Comparison of ENCODE assay signal across 25 cellular contexts in the genomic region with DNA sequence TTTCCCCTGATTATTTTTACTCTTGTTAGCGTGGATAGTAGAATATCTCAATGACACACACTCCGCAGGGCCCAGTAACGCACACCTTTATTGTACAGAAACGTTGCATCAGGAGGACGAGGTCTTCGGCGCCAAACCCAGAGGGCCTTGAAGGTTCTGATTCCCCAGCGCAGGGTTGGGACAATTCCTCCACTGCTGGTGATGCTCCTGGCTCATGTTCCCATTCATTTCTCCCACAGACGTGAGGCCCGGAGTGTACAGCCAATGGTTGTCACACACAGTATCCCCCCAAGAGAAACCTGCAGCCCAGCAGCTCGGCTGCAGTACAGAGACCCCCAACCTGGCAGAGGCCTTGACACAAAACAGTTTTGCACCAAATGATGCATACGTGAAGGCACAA. TPM values are rescaled to one million over a fixed set of nuclear protein-coding genes. Genes with fewer than 3 reads are reported as not detected.
A peak's percentile ranks its signal among the peaks of the same experiment; 100 is the strongest.
DNase-seq lines count a peak whose midpoint lies in the region; ATAC-seq and TF ChIP-seq lines count a peak whose summit lies in the region.
"Had no signal": no experiment of that assay in that cellular context is flagged by ENCODE, and none has a peak within 500 bp of the region (broad histone marks: within the 10 kb centered on the region; RNA-seq: fewer than 3 reads in every experiment).

No MANE protein-coding gene starts in this region.

- no peak overlapping the region for H4K8ac ChIP-seq in IMR-90 (ENCODE audit: low read depth in 2 of 2, low read length in 2 of 2)

- peak overlapping the region in 9 of 11 experiments; percentile 80 to 98 (median 88); a peak in 19 of 22 replicates for H3K4me2 ChIP-seq in BLaER1 treated with 17β-estradiol and CSF1 and Interleukin-3, amounts not matched to agents 10 nM and 100 nM
- no peak overlapping the region for H3K4me2 ChIP-seq in IMR-90 (ENCODE audit: low read depth, low read length)

- no peak overlapping the region for H3K56ac ChIP-seq in IMR-90 (ENCODE audit: extremely low read depth, insufficient read depth, low read length)

- no peak overlapping the region for H3K4me3 Mint-ChIP-seq in stimulated activated memory B cell treated with anti-CD40 and anti-IgM and Interleukin-4, amounts not matched to agents 10 μg/mL and 1 μg/mL and 100 μg/mL, for 72 hours
- H3K4me3 Mint-ChIP-seq: CD8-positive, alpha-beta T cell had no signal

- no peaks in the 10 kb centered on the region for H3K9me3 Mint-ChIP-seq in stimulated activated memory B cell treated with anti-CD40 and anti-IgM and Interleukin-4, amounts not matched to agents 10 μg/mL and 1 μg/mL and 100 μg/mL, for 72 hours
- H3K9me3 Mint-ChIP-seq: CD8-positive, alpha-beta T cell had no signal

- DNase-seq in IMR-90 (no peak), hepatic stellate cell (ENCODE audit: low spot score) (peak; percentile 2), sigmoid colon (peak; percentile 30), cerebellar cortex (ENCODE audit: low spot score) (no peak)
- DNase-seq: C1 segment of cervical spinal cord; CD8-positive, alpha-beta T cell; DMS79 treated with DMSO at 0.1 percent for 48 hours; GF-D8; NCI-H1048; NCI-H1417; NCI-H1694; NCI-H2029 treated with DMSO at 0.1 percent for 48 hours; NCI-H2171; NCI-H226; NCI-H510A; NCI-H748 treated with DMSO at 0.1 percent for 48 hours; SJCRH30 had no signal

- H3K36me3 ChIP-seq in BLaER1 treated with 17β-estradiol and CSF1 and Interleukin-3, amounts not matched to agents 10 nM and 100 nM = no peaks in the 10 kb centered on the region
- H3K36me3 ChIP-seq in IMR-90 (ENCODE audit: control insufficient read depth, insufficient read depth, low read length) (no peaks in the 10 kb centered on the region), sigmoid colon (no peaks in the 10 kb centered on the region)
- H3K36me3 ChIP-seq: SJCRH30 had no signal

- POLR2A ChIA-PET in IMR-90 (lab: Charles Lee; ENCODE audit: unreplicated experiment) = no interaction called here

- no peak overlapping the region for H3K23ac ChIP-seq in IMR-90 (ENCODE audit: low read depth, low read length)

- H2BK20ac ChIP-seq in IMR-90 (ENCODE audit: low read depth, low read length) = no peak overlapping the region

- H3K27me3 Mint-ChIP-seq in stimulated activated memory B cell treated with anti-CD40 and anti-IgM and Interleukin-4, amounts not matched to agents 10 μg/mL and 1 μg/mL and 100 μg/mL, for 72 hours = peaks cover 96% of the 10 kb centered on the region

- no TSS peak for BruUV-seq in IMR-90 (replicated peaks; lab: Mats Ljungman, UMichigan)

- peak overlapping the region in 1 of 11 experiments; percentile 82; a peak in 2 of 22 replicates for H3K27ac ChIP-seq in BLaER1 treated with 17β-estradiol and CSF1 and Interleukin-3, amounts not matched to agents 10 nM and 100 nM
- H3K27ac ChIP-seq in IMR-90 (ENCODE audit: insufficient read depth, low read length) (no peak overlapping the region), sigmoid colon (no peak overlapping the region)
- H3K27ac ChIP-seq: HL-60, SJCRH30 had no signal

- no peak overlapping the region for H2BK5ac ChIP-seq in IMR-90 (ENCODE audit: low read depth, low read length, poor library complexity, severe bottlenecking)

- no peak for TF ChIP-seq POLR2A in IMR-90 (IDR thresholded peaks at IDR 0.05; ENCODE audit: low read depth, low read length)
- TF ChIP-seq POLR2A in sigmoid colon (IDR thresholded peaks at IDR 0.05) = no peak

- H3K27ac Mint-ChIP-seq in stimulated activated memory B cell treated with anti-CD40 and anti-IgM and Interleukin-4, amounts not matched to agents 10 μg/mL and 1 μg/mL and 100 μg/mL, for 72 hours = no peak overlapping the region
- H3K27ac Mint-ChIP-seq: CD8-positive, alpha-beta T cell had no signal

- H3K9me1 ChIP-seq in IMR-90 (ENCODE audit: insufficient read depth, low read length) = no peaks in the 10 kb centered on the region

- no peak overlapping the region for H3K4ac ChIP-seq in IMR-90 (ENCODE audit: low read depth, low read length)

- H2AFZ ChIP-seq in IMR-90 (replicated peaks; ENCODE audit: low read length, poor library complexity) = no peak overlapping the region

- in situ Hi-C loops in IMR-90 (cut with MboI; ENCODE audit: low sequenced_read_pairs) = no loop called here

- TF ChIP-seq CTCF in IMR-90 (conservative IDR thresholded peaks at IDR 0.05; ENCODE audit: low read depth, low read length) (no peak), sigmoid colon (IDR thresholded peaks at IDR 0.05) (no peak)

- no peak overlapping the region for H2AK5ac ChIP-seq in IMR-90 (ENCODE audit: low read depth, low read length)

- dilution Hi-C loops in IMR-90 (cut with HindIII; ENCODE audit: low sequenced_read_pairs, unreplicated experiment) = no loop called here

- ATAC-seq in IMR-90 (ENCODE audit: low read depth) (no peak), GM19452 (IDR thresholded peaks at IDR 0.05; ENCODE audit: unreplicated experiment) (no peak), HG03159 (IDR thresholded peaks at IDR 0.05; ENCODE audit: unreplicated experiment) (no peak)
- no peak for ATAC-seq in stimulated activated memory B cell treated with anti-CD40 and anti-IgM and Interleukin-4, amounts not matched to agents 10 μg/mL and 1 μg/mL and 100 μg/mL, for 72 hours
- ATAC-seq: CD8-positive, alpha-beta T cell; Right ventricle myocardium inferior; SK-N-SH treated with all-trans-retinoic acid at 6 μM for 48 hours had no signal

- TF ChIP-seq RAD21 in IMR-90 (IDR thresholded peaks at IDR 0.05; ENCODE audit: low read length) = no peak

- peaks cover 24 to 67% (median 44%) of the 10 kb centered on the region in 10 experiments for H3K4me1 ChIP-seq in BLaER1 treated with 17β-estradiol and CSF1 and Interleukin-3, amounts not matched to agents 10 nM and 100 nM
- H3K4me1 ChIP-seq in IMR-90 (ENCODE audit: control insufficient read depth, insufficient read depth, low read length) = peaks cover 9% of the 10 kb centered on the region; the same call in 1 of the 2 replicates
- no peaks in the 10 kb centered on the region for H3K4me1 ChIP-seq in sigmoid colon
- H3K4me1 ChIP-seq: SJCRH30 had no signal

- no peak overlapping the region for H4K5ac ChIP-seq in IMR-90 (ENCODE audit: low read depth, low read length)

- no peak overlapping the region for H2BK15ac ChIP-seq in IMR-90 (ENCODE audit: low read depth, low read length)

- intact Hi-C loops in IMR-90 (cut with micrococcal nuclease) = loop anchor here (5.0 kb wide), 1 partner anchor 135 kb away; no protein-coding TSS in a partner anchor
- intact Hi-C loops in sigmoid colon (cut with DNase I) = no loop called here

- H3K79me1 ChIP-seq in IMR-90 (ENCODE audit: low read depth in 1 of 2, low read length in 2 of 2) = peaks cover 0 to 13% of the 10 kb centered on the region in 2 experiments; a peak in 2 of 4 replicates

- no peak overlapping the region for H3K14ac ChIP-seq in IMR-90 (replicated peaks; ENCODE audit: low read depth, low read length)

- H3K27me3 ChIP-seq in BLaER1 treated with 17β-estradiol and CSF1 and Interleukin-3, amounts not matched to agents 10 nM and 100 nM = peaks cover 13 to 46% (median 17%) of the 10 kb centered on the region in 11 experiments
- peaks cover 2% of the 10 kb centered on the region; the same call in 1 of the 2 replicates for H3K27me3 ChIP-seq in IMR-90 (ENCODE audit: control insufficient read depth, insufficient read depth, low read length)
- H3K27me3 ChIP-seq in sigmoid colon = peaks cover 0 to 63% (median 24%) of the 10 kb centered on the region in 3 donors

- peak overlapping the region; percentile 12; the same call in 1 of the 2 replicates for H4K91ac ChIP-seq in IMR-90 (ENCODE audit: insufficient read depth, low read depth, low read length)

- 97% methylated on average over 6 of the region's 12 CpGs; no CpG with 5 or more reads in 1 of the 2 experiments for WGBS in IMR-90 (ENCODE audit: extremely low coverage in 2 of 2, insufficient read length in 1 of 2), 2 experiments
- WGBS in sigmoid colon, 2 donors = 87 to 89% methylated on average over 12 of the region's 12 CpGs

- no peak overlapping the region for H2BK120ac ChIP-seq in IMR-90 (ENCODE audit: low read depth, low read length)

- no peak for TF ChIP-seq EP300 in sigmoid colon (IDR thresholded peaks at IDR 0.05)

- peaks cover 11% of the 10 kb centered on the region for H3K4me1 Mint-ChIP-seq in stimulated activated memory B cell treated with anti-CD40 and anti-IgM and Interleukin-4, amounts not matched to agents 10 μg/mL and 1 μg/mL and 100 μg/mL, for 72 hours

- CTCF ChIA-PET in IMR-90 (lab: Yijun Ruan, JAX) = interaction anchor here (0.7 kb wide), 1 partner anchor 11 kb away, joined by 3 read pairs; no protein-coding TSS in a partner anchor

- no peaks in the 10 kb centered on the region for H3K36me3 Mint-ChIP-seq in stimulated activated memory B cell treated with anti-CD40 and anti-IgM and Interleukin-4, amounts not matched to agents 10 μg/mL and 1 μg/mL and 100 μg/mL, for 72 hours
- H3K36me3 Mint-ChIP-seq: CD8-positive, alpha-beta T cell had no signal

- no peak overlapping the region for H3K18ac ChIP-seq in IMR-90 (ENCODE audit: low read depth, low read length)

- peaks cover 0 to 19% (median 0%) of the 10 kb centered on the region in 11 experiments; a peak in 4 of 22 replicates for H4K20me1 ChIP-seq in BLaER1 treated with 17β-estradiol and CSF1 and Interleukin-3, amounts not matched to agents 10 nM and 100 nM
- H4K20me1 ChIP-seq in IMR-90 (ENCODE audit: insufficient read depth, low read length) = 0 out of 2 replicates have a peak, but pooled peaks cover 4% of the 10 kb centered on the region

- no peak overlapping the region; a peak in 1 of 20 replicates for H3K4me3 ChIP-seq in BLaER1 treated with 17β-estradiol and CSF1 and Interleukin-3, amounts not matched to agents 10 nM and 100 nM
- no peak overlapping the region for H3K4me3 ChIP-seq in IMR-90 (ENCODE audit: insufficient read depth, low read depth, low read length)
- H3K4me3 ChIP-seq in sigmoid colon = no peak overlapping the region
- H3K4me3 ChIP-seq: SJCRH30 had no signal

- no peak overlapping the region for H2AK9ac ChIP-seq in IMR-90 (replicated peaks; ENCODE audit: low read depth, low read length, poor library complexity)

- H3K9ac ChIP-seq in BLaER1 treated with 17β-estradiol and CSF1 and Interleukin-3, amounts not matched to agents 10 nM and 100 nM = peak overlapping the region in 1 of 11 experiments; percentile 74; a peak in 2 of 22 replicates
- no peak overlapping the region for H3K9ac ChIP-seq in IMR-90 (ENCODE audit: low read depth, low read length)

- no peaks in the 10 kb centered on the region for H3K9me3 ChIP-seq in BLaER1 treated with 17β-estradiol and CSF1 and Interleukin-3, amounts not matched to agents 10 nM and 100 nM (replicated peaks in 1 of 11)
- no peaks in the 10 kb centered on the region for H3K9me3 ChIP-seq in IMR-90 (ENCODE audit: control insufficient read depth, insufficient read depth, low read length)
- no peaks in the 10 kb centered on the region for H3K9me3 ChIP-seq in sigmoid colon
- H3K9me3 ChIP-seq: Caco-2, SJCRH30 had no signal

TF ChIP-seq in IMR-90, 13 proteins besides CTCF, POLR2A, EP300 and RAD21 (continues in another document):
- TF ChIP-seq SMC3 (IDR thresholded peaks at IDR 0.05; ENCODE audit: low read depth, low read length) = no peak
- no peak for TF ChIP-seq FOS (IDR thresholded peaks at IDR 0.05; ENCODE audit: low read depth, low read length)

RNA-seq across cellular contexts. Expression of a gene that starts 6.1 kb away (rescaled TPM):
- total RNA-seq in IMR-90 (2012; rRNA removed) (4.1 and 4.4 TPM in 2 replicates), sigmoid colon (10 to 100 TPM; 17.4 to 33.9 (median 20.2) TPM)
- polyA plus RNA-seq in IMR-90 (2012; rRNA removed) (8.0 and 10.7 TPM in 2 replicates), sigmoid colon (1 to 10 TPM in 2 of 3 donors, under 1 TPM in 1; 0.60 to 5.7 (median 3.0) TPM)
- polyA plus RNA-seq in IMR-90 (2012; cell fraction: cytosol; rRNA removed) = 3.8 and 9.8 TPM in 2 replicates
- polyA plus RNA-seq in IMR-90 (2012; cell fraction: nucleus; rRNA removed; ENCODE audit: low replicate concordance) = 20.0 and 34.3 TPM in 2 replicates
- total RNA-seq: CD8-positive, alpha-beta T cell had no signal

Comparison
In these comparisons a context has a peak if more than half of its experiments do, and no peak if none do; other contexts are left out.
1. DNase-seq: peak in hepatic stellate cell (single experiment) and sigmoid colon (single experiment); none in IMR-90 (single experiment) and cerebellar cortex (single experiment).